ENCODE assay signal across 36 cellular contexts in genomic region chr5:31465282-31465681, GRCh38.
DNase-seq lines count a peak whose midpoint lies in the region; ATAC-seq, FAIRE-seq and TF ChIP-seq lines count a peak whose summit lies in the region.
"Had no signal": no experiment of that assay in that cellular context is flagged by ENCODE, and none has a peak within 500 bp of the region (broad histone marks: within the 10 kb centered on the region; RNA-seq: fewer than 3 reads in every experiment).

No MANE protein-coding gene starts in this region.

- H4K8ac ChIP-seq in IMR-90 (ENCODE audit: low read depth in 2 of 2, low read length in 2 of 2): no peak overlapping the region

- BruUV-seq in HepG2 (replicated peaks; lab: Mats Ljungman, UMichigan) (no TSS peak), IMR-90 (replicated peaks; lab: Mats Ljungman, UMichigan) (no TSS peak), K562 (replicated peaks; lab: Mats Ljungman, UMichigan) (no TSS peak)

- TF ChIP-seq CTCF in HepG2 (CRISPR knock-in tag; IDR thresholded peaks at IDR 0.05) (no peak), right lobe of liver (IDR thresholded peaks at IDR 0.05) (no peak), A549 (IDR thresholded peaks at IDR 0.05) (no peak), IMR-90 (conservative IDR thresholded peaks at IDR 0.05; ENCODE audit: low read depth, low read length) (no peak), K562 (IDR thresholded peaks at IDR 0.05 in 2 of 3, conservative IDR thresholded peaks at IDR 0.05 in 1 of 3; ENCODE audit: insufficient read depth in 2 of 3, low read depth in 1 of 3, low read length in 3 of 3) (no peak), progenitor cell of endocrine pancreas (IDR thresholded peaks at IDR 0.05; ENCODE audit: unreplicated experiment) (no peak)

- no peak overlapping the region for H3K4me3 Mint-ChIP-seq in progenitor cell of endocrine pancreas (ENCODE audit: low read depth)
- H3K4me3 Mint-ChIP-seq: B cell; CD14-positive monocyte; CD4-positive, alpha-beta memory T cell; CD4-positive, alpha-beta T cell; CD4-positive, CD25-positive, alpha-beta regulatory T cell; CD8-positive, alpha-beta memory T cell; CD8-positive, alpha-beta T cell had no signal

- H3K27me3 ChIP-seq in HepG2 (ENCODE audit: control insufficient read depth in 1 of 2, insufficient read depth in 2 of 2, low read length in 2 of 2) (no peaks in the 10 kb centered on the region), right lobe of liver (no peaks in the 10 kb centered on the region), IMR-90 (ENCODE audit: control insufficient read depth, insufficient read depth, low read length) (no peaks in the 10 kb centered on the region), K562 (ENCODE audit: control insufficient read depth in 2 of 2, insufficient read depth in 2 of 2, low read length in 2 of 2) (no peaks in the 10 kb centered on the region)
- H3K27me3 ChIP-seq: BE2C; BLaER1; BLaER1 treated with 17β-estradiol and CSF1 and Interleukin-3, amounts not matched to agents 10 nM and 100 nM had no signal

- TF ChIP-seq RAD21 in HepG2 (CRISPR knock-in tag; IDR thresholded peaks at IDR 0.05) (no peak), A549 (conservative IDR thresholded peaks at IDR 0.05 in 1 of 2, IDR thresholded peaks at IDR 0.05 in 1 of 2) (no peak), IMR-90 (IDR thresholded peaks at IDR 0.05; ENCODE audit: low read length) (no peak), K562 (CRISPR knock-in tag; conservative IDR thresholded peaks at IDR 0.05 in 1 of 2, IDR thresholded peaks at IDR 0.05 in 1 of 2) (no peak)

- H3K36me3 ChIP-seq in HepG2 (replicated peaks in 1 of 2; ENCODE audit: control insufficient read depth in 1 of 2, insufficient read depth in 2 of 2, low read length in 2 of 2) (peaks cover 4 to 62% of the 10 kb centered on the region in 2 experiments), right lobe of liver (peaks cover 0 to 21% (median 4%) of the 10 kb centered on the region in 4 donors), IMR-90 (ENCODE audit: control insufficient read depth, insufficient read depth, low read length) (peaks cover 15% of the 10 kb centered on the region), K562 (ENCODE audit: control insufficient read depth, insufficient read depth, low read length) (peaks cover 91% of the 10 kb centered on the region)

- TF ChIP-seq POLR2A in HepG2 (IDR thresholded peaks at IDR 0.05; ENCODE audit: insufficient read depth in 1 of 2, low read depth in 2 of 2, low read length in 2 of 2): no peak
- no peak for TF ChIP-seq POLR2A in right lobe of liver (IDR thresholded peaks at IDR 0.05)
- TF ChIP-seq POLR2A in A549 (IDR thresholded peaks at IDR 0.05; ENCODE audit: low read length): no peak
- no peak for TF ChIP-seq POLR2A in IMR-90 (IDR thresholded peaks at IDR 0.05; ENCODE audit: low read depth, low read length)
- no peak for TF ChIP-seq POLR2A in K562 (conservative IDR thresholded peaks at IDR 0.05)

- FAIRE-seq in HepG2 (lab: Jason Lieb, UNC) (no peak), A549 (lab: Jason Lieb, UNC) (no peak), K562 (lab: Jason Lieb, UNC) (no peak)
- FAIRE-seq: A204.1, D721Med had no signal

- in situ Hi-C loops in HepG2 (cut with HindIII; ENCODE audit: extremely low pct_ligation_motif_present, low pct_unique_long_range_greater_than_20kb) (no loop called here), IMR-90 (cut with MboI; ENCODE audit: low sequenced_read_pairs) (no loop called here), K562 (cut with MboI) (no loop called here)

- intact Hi-C loops in HepG2 (cut with micrococcal nuclease; ENCODE audit: unreplicated experiment): no loop called here
- intact Hi-C loops in right lobe of liver (cut with DNase I): no loop called here
- intact Hi-C loops in IMR-90 (cut with micrococcal nuclease): no loop called here
- intact Hi-C loops in K562 (cut with micrococcal nuclease): no loop called here

- H3K4me1 ChIP-seq in HepG2 (ENCODE audit: insufficient read depth, low read length): no peaks in the 10 kb centered on the region
- H3K4me1 ChIP-seq in right lobe of liver: no peaks in the 10 kb centered on the region
- H3K4me1 ChIP-seq in A549: no peaks in the 10 kb centered on the region
- H3K4me1 ChIP-seq in IMR-90 (ENCODE audit: control insufficient read depth, insufficient read depth, low read length): peaks cover 2% of the 10 kb centered on the region
- H3K4me1 ChIP-seq in K562 (replicated peaks in 1 of 2; ENCODE audit: control insufficient read depth in 2 of 2, insufficient read depth in 2 of 2, low read length in 2 of 2): peaks cover 0 to 2% of the 10 kb centered on the region in 2 experiments; a peak in 2 of 5 replicates
- H3K4me1 ChIP-seq: BE2C, Caco-2 had no signal

- no peak overlapping the region for H3K14ac ChIP-seq in IMR-90 (replicated peaks; ENCODE audit: low read depth, low read length)

- H3K4ac ChIP-seq in IMR-90 (ENCODE audit: low read depth, low read length): no peak overlapping the region

- no peak overlapping the region for H4K5ac ChIP-seq in IMR-90 (ENCODE audit: low read depth, low read length)

- no peaks in the 10 kb centered on the region for H3K27me3 Mint-ChIP-seq in progenitor cell of endocrine pancreas
- H3K27me3 Mint-ChIP-seq: B cell; CD4-positive, alpha-beta memory T cell; CD4-positive, alpha-beta T cell; CD4-positive, CD25-positive, alpha-beta regulatory T cell; CD8-positive, alpha-beta memory T cell had no signal

- H3K9me1 ChIP-seq in IMR-90 (ENCODE audit: insufficient read depth, low read length) (no peaks in the 10 kb centered on the region; the same call in 1 of the 2 replicates), K562 (ENCODE audit: control insufficient read depth, insufficient read depth, low read length) (no peaks in the 10 kb centered on the region)

- H3K18ac ChIP-seq in IMR-90 (ENCODE audit: low read depth, low read length): no peak overlapping the region

- no peak overlapping the region for H2BK120ac ChIP-seq in IMR-90 (ENCODE audit: low read depth, low read length)

- ATAC-seq in HepG2: no peak
- no peak for ATAC-seq in right lobe of liver
- ATAC-seq in A549: no peak
- no peak for ATAC-seq in IMR-90 (ENCODE audit: low read depth)
- ATAC-seq in K562: no peak
- no peak for ATAC-seq in stimulated activated naive CD8-positive, alpha-beta T cell treated with anti-CD3 and anti-CD28 coated beads, Interleukin-15, Interleukin-2, amounts not matched to agents 100 U/mL and 50 U/mL, for 24 hours
- ATAC-seq: CD8-positive, alpha-beta T cell had no signal

- H3K4me2 ChIP-seq in HepG2 (ENCODE audit: low read depth, low read length) (no peak overlapping the region), A549 (no peak overlapping the region), IMR-90 (ENCODE audit: low read depth, low read length) (no peak overlapping the region), K562 (ENCODE audit: insufficient read depth, low read length) (no peak overlapping the region)
- H3K4me2 ChIP-seq: BLaER1; BLaER1 treated with 17β-estradiol and CSF1 and Interleukin-3, amounts not matched to agents 10 nM and 100 nM had no signal

- H3K79me2 ChIP-seq in HepG2 (ENCODE audit: insufficient read depth, low read length) (no peaks in the 10 kb centered on the region), K562 (ENCODE audit: control insufficient read depth, insufficient read depth, low read length) (no peaks in the 10 kb centered on the region)

- H3K27ac Mint-ChIP-seq in progenitor cell of endocrine pancreas: no peak overlapping the region
- H3K27ac Mint-ChIP-seq: B cell; CD14-positive monocyte; CD4-positive, alpha-beta memory T cell; CD4-positive, alpha-beta T cell; CD4-positive, CD25-positive, alpha-beta regulatory T cell; CD8-positive, alpha-beta memory T cell; CD8-positive, alpha-beta T cell had no signal

- H2BK15ac ChIP-seq in IMR-90 (ENCODE audit: low read depth, low read length): no peak overlapping the region

- no peak for DNase-seq in HepG2 (ENCODE audit: low spot score)
- DNase-seq in right lobe of liver: no peak
- DNase-seq in A549 (ENCODE audit: low read depth in 1 of 2, low spot score in 1 of 2): no peak
- DNase-seq in IMR-90: no peak
- no peak for DNase-seq in K562 (ENCODE audit: extremely low read depth in 1 of 4, low spot score in 3 of 4)
- no peak for DNase-seq in HuH-7.5 (ENCODE audit: low spot score)
- DNase-seq in stimulated activated naive CD8-positive, alpha-beta T cell treated with anti-CD3 and anti-CD28 coated beads, Interleukin-15, Interleukin-2, amounts not matched to agents 100 U/mL and 50 U/mL, for 24 hours: no peak
- no peak for DNase-seq in progenitor cell of endocrine pancreas (ENCODE audit: low spot score, unreplicated experiment)
- DNase-seq: 8988T; ACHN; AML-193; BE2C; C1 segment of cervical spinal cord; Caco-2; Calu3; CD4-positive, alpha-beta memory T cell; CD4-positive, alpha-beta T cell; CD4-positive, CD25-positive, alpha-beta regulatory T cell; CD8-positive, alpha-beta memory T cell; CD8-positive, alpha-beta T cell; COR-L47; DMS 273 treated with DMSO at 0.1 percent for 48 hours; DMS153; DMS53; DMS79; DMS79 treated with DMSO at 0.1 percent for 48 hours; DND-41; EL had no signal

- H3K9me3 ChIP-seq in HepG2 (ENCODE audit: low read length): no peaks in the 10 kb centered on the region
- H3K9me3 ChIP-seq in right lobe of liver: no peaks in the 10 kb centered on the region
- H3K9me3 ChIP-seq in A549: no peaks in the 10 kb centered on the region
- no peaks in the 10 kb centered on the region for H3K9me3 ChIP-seq in IMR-90 (ENCODE audit: control insufficient read depth, insufficient read depth, low read length)
- H3K9me3 ChIP-seq in K562 (replicated peaks; ENCODE audit: control insufficient read depth, insufficient read depth, low read depth, low read length): no peaks in the 10 kb centered on the region
- H3K9me3 ChIP-seq: BE2C; BLaER1; BLaER1 treated with 17β-estradiol and CSF1 and Interleukin-3, amounts not matched to agents 10 nM and 100 nM; Caco-2 had no signal

- no peak overlapping the region for H2BK20ac ChIP-seq in IMR-90 (ENCODE audit: low read depth, low read length)

- no peak overlapping the region for H2BK5ac ChIP-seq in IMR-90 (ENCODE audit: low read depth, low read length, poor library complexity, severe bottlenecking)

- H2AK9ac ChIP-seq in IMR-90 (replicated peaks; ENCODE audit: low read depth, low read length, poor library complexity): no peak overlapping the region

- no peak overlapping the region for H2AFZ ChIP-seq in HepG2 (ENCODE audit: low read length)
- no peak overlapping the region for H2AFZ ChIP-seq in IMR-90 (replicated peaks; ENCODE audit: low read length, poor library complexity)
- no peak overlapping the region for H2AFZ ChIP-seq in K562 (ENCODE audit: low read depth, low read length)

- WGBS in HepG2 (ENCODE audit: low lambda C conversion rate): 94% methylated on average over 2 of the region's 2 CpGs
- WGBS in right lobe of liver (ENCODE audit: insufficient coverage, low coverage, low lambda C conversion rate, missing lambda C conversion rate): 88% methylated on average over 1 of the region's 2 CpGs
- WGBS in A549 (ENCODE audit: missing lambda C conversion rate): 98% methylated on average over 2 of the region's 2 CpGs
- WGBS in IMR-90 (ENCODE audit: extremely low coverage in 2 of 2, insufficient read length in 1 of 2), 2 experiments: no CpG with 5 or more reads among the region's 2 CpGs
- WGBS in K562 (ENCODE audit: insufficient coverage, low coverage, missing lambda C conversion rate): 85% methylated on average over 2 of the region's 2 CpGs

- no peak overlapping the region for H3K4me3 ChIP-seq in HepG2 (replicated peaks in 1 of 3; ENCODE audit: insufficient read depth in 1 of 3, low read depth in 2 of 3, low read length in 3 of 3)
- H3K4me3 ChIP-seq in right lobe of liver: no peak overlapping the region
- H3K4me3 ChIP-seq in A549: no peak overlapping the region
- H3K4me3 ChIP-seq in IMR-90 (ENCODE audit: insufficient read depth, low read depth, low read length): no peak overlapping the region
- H3K4me3 ChIP-seq in K562: no peak overlapping the region
- H3K4me3 ChIP-seq: BLaER1; BLaER1 treated with 17β-estradiol and CSF1 and Interleukin-3, amounts not matched to agents 10 nM and 100 nM had no signal

- H3K4me1 Mint-ChIP-seq in progenitor cell of endocrine pancreas (ENCODE audit: low read depth): no peaks in the 10 kb centered on the region
- H3K4me1 Mint-ChIP-seq: B cell; CD8-positive, alpha-beta memory T cell had no signal

- no peak overlapping the region for H3K27ac ChIP-seq in HepG2 (ENCODE audit: extremely low read length, insufficient read depth, low read length)
- H3K27ac ChIP-seq in right lobe of liver: no peak overlapping the region
- no peak overlapping the region for H3K27ac ChIP-seq in A549
- H3K27ac ChIP-seq in IMR-90 (ENCODE audit: insufficient read depth, low read length): no peak overlapping the region
- no peak overlapping the region for H3K27ac ChIP-seq in K562 (ENCODE audit: extremely low read depth, low read depth, low read length)
- H3K27ac ChIP-seq: 22Rv1; BLaER1; BLaER1 treated with 17β-estradiol and CSF1 and Interleukin-3, amounts not matched to agents 10 nM and 100 nM; C4-2B had no signal

- POLR2A ChIA-PET in HepG2 (lab: Yijun Ruan, JAX) (no interaction called here), A549 (lab: Yijun Ruan, JAX) (no interaction called here), IMR-90 (lab: Charles Lee; ENCODE audit: unreplicated experiment) (no interaction called here), K562 (lab: Yijun Ruan, JAX) (no interaction called here)

- H2AK5ac ChIP-seq in IMR-90 (ENCODE audit: low read depth, low read length): no peak overlapping the region

- dilution Hi-C loops in IMR-90 (cut with HindIII; ENCODE audit: low sequenced_read_pairs, unreplicated experiment): no loop called here

- no peaks in the 10 kb centered on the region for H3K9me3 Mint-ChIP-seq in progenitor cell of endocrine pancreas (ENCODE audit: low read depth)

- peaks cover 44% of the 10 kb centered on the region for H3K36me3 Mint-ChIP-seq in progenitor cell of endocrine pancreas (ENCODE audit: insufficient read depth)

- H3K9ac ChIP-seq in HepG2 (ENCODE audit: insufficient read depth, low read depth, low read length): no peak overlapping the region
- H3K9ac ChIP-seq in IMR-90 (ENCODE audit: low read depth, low read length): no peak overlapping the region
- H3K9ac ChIP-seq in K562 (ENCODE audit: insufficient read depth in 1 of 2, low read depth in 2 of 2, low read length in 2 of 2): no peak overlapping the region
- H3K9ac ChIP-seq: BLaER1; BLaER1 treated with 17β-estradiol and CSF1 and Interleukin-3, amounts not matched to agents 10 nM and 100 nM had no signal

- CTCF ChIA-PET in HepG2 (lab: Yijun Ruan, JAX; ENCODE audit: low intra/inter-chr PET ratio, low total read pairs): no interaction called here
- CTCF ChIA-PET in A549 (lab: Yijun Ruan, JAX): no interaction called here
- CTCF ChIA-PET in IMR-90 (lab: Yijun Ruan, JAX): no interaction called here
- CTCF ChIA-PET in K562 (lab: Yijun Ruan, JAX; ENCODE audit: low intra/inter-chr PET ratio): no interaction called here

- H3K79me1 ChIP-seq in IMR-90 (ENCODE audit: low read depth in 1 of 2, low read length in 2 of 2): peaks cover 3 to 6% of the 10 kb centered on the region in 2 experiments; a peak in 1 of 4 replicates

- no peak for TF ChIP-seq EP300 in HepG2 (IDR thresholded peaks at IDR 0.05; ENCODE audit: low read depth in 2 of 2, low read length in 2 of 2)
- no peak for TF ChIP-seq EP300 in HepG2 (CRISPR knock-in tag; IDR thresholded peaks at IDR 0.05; ENCODE audit: borderline replicate concordance)
- TF ChIP-seq EP300 in A549 (IDR thresholded peaks at IDR 0.05): no peak
- no peak for TF ChIP-seq EP300 in K562 (IDR thresholded peaks at IDR 0.05; ENCODE audit: low read length)

- H4K20me1 ChIP-seq in HepG2 (ENCODE audit: insufficient read depth, low read length): no peaks in the 10 kb centered on the region
- H4K20me1 ChIP-seq in IMR-90 (ENCODE audit: insufficient read depth, low read length): no peaks in the 10 kb centered on the region
- no peaks in the 10 kb centered on the region for H4K20me1 ChIP-seq in K562 (replicated peaks; ENCODE audit: control insufficient read depth, insufficient read depth, low read length)
- H4K20me1 ChIP-seq: BLaER1; BLaER1 treated with 17β-estradiol and CSF1 and Interleukin-3, amounts not matched to agents 10 nM and 100 nM had no signal

- H3K23ac ChIP-seq in IMR-90 (ENCODE audit: low read depth, low read length): no peak overlapping the region

- no peak overlapping the region for H4K91ac ChIP-seq in IMR-90 (ENCODE audit: insufficient read depth, low read depth, low read length)

- no peak overlapping the region for H3K56ac ChIP-seq in IMR-90 (ENCODE audit: extremely low read depth, insufficient read depth, low read length)

Comparison
In these comparisons a context has a peak if more than half of its experiments do, and no peak if none do; other contexts are left out.
1. Of the 241 proteins assayed by ChIP-seq in both HepG2 and K562: peak only in HepG2: MAFF and MAFK; only in K562: none; in both: none; in neither: 239.